ENCODE assay signal across 28 cellular contexts in genomic region chr11:21485011-21485410, GRCh38.
"Had no signal": no experiment of that assay in that cellular context is flagged by ENCODE, and none has a peak within 500 bp of the region (broad histone marks: within the 10 kb centered on the region; RNA-seq: fewer than 3 reads in every experiment).

No MANE protein-coding gene starts in this region.

- H3K9ac ChIP-seq: neural progenitor cell had no signal

- H3K27ac ChIP-seq: left lung, lower lobe of right lung, neural progenitor cell, pancreas, prostate gland, sigmoid colon, stomach, suprapubic skin, thoracic aorta, tibial artery, uterus had no signal

- H3K9me3 ChIP-seq: left lung, lower lobe of right lung, pancreas, prostate gland, sigmoid colon, suprapubic skin, thoracic aorta, tibial artery, uterus had no signal

- H3K36me3 ChIP-seq: left lung, lower lobe of right lung, neural progenitor cell, pancreas, prostate gland, sigmoid colon, stomach, suprapubic skin, thoracic aorta, tibial artery, uterus had no signal

- ATAC-seq: left colon; left lung; lower lobe of right lung; natural killer cell; pancreas; right cardiac atrium; stimulated activated naive B cell treated with anti-CD40 and anti-IgM and Interleukin-4, amounts not matched to agents 10 μg/mL and 1 μg/mL and 100 μg/mL, for 72 hours; stimulated activated naive CD8-positive, alpha-beta T cell treated with anti-CD3 and anti-CD28 coated beads, Interleukin-15, Interleukin-2, amounts not matched to agents 100 U/mL and 50 U/mL, for 24 hours had no signal

- H3K4me1 ChIP-seq: left lung, lower lobe of right lung, neural progenitor cell, pancreas, prostate gland, sigmoid colon, stomach, suprapubic skin, tibial artery, uterus had no signal

- H3K4me3 ChIP-seq: left lung, lower lobe of right lung, neural progenitor cell, pancreas, prostate gland, sigmoid colon, stomach, suprapubic skin, thoracic aorta, tibial artery, uterus had no signal

- H3K4me2 ChIP-seq: neural progenitor cell had no signal

- H2AFZ ChIP-seq: neural progenitor cell had no signal

- H3K27me3 ChIP-seq: left lung, neural progenitor cell, pancreas, sigmoid colon, stomach, suprapubic skin, tibial artery, uterus had no signal

- DNase-seq: kidney; left colon; left lung; lower lobe of right lung; mammary epithelial cell; mesenchymal stem cell; naive B cell; natural killer cell; nephron progenitor cell; retina; right cardiac atrium; sigmoid colon; stimulated activated CD4-positive, alpha-beta T cell treated with anti-CD3 and anti-CD28 coated beads, Interleukin-12 subunit alpha, Interleukin-12 subunit beta, amount 100 ng/mL, for 4 hours; stimulated activated CD4-positive, alpha-beta T cell treated with anti-CD3 and anti-CD28 coated beads, Interleukin-15, amount 100 ng/mL, for 24 hours; stimulated activated CD4-positive, alpha-beta T cell treated with anti-CD3 and anti-CD28 coated beads, Interleukin-2, amount 100 ng/mL, for 24 hours; stimulated activated CD4-positive, alpha-beta T cell treated with anti-CD3 and anti-CD28 coated beads, Interleukin-4, amount 100 ng/mL, for 1 hour; stimulated activated naive B cell treated with anti-CD40 and anti-IgM and Interleukin-4, amounts not matched to agents 10 μg/mL and 1 μg/mL and 100 μg/mL, for 72 hours; stimulated activated naive CD8-positive, alpha-beta T cell treated with anti-CD3 and anti-CD28 coated beads, Interleukin-15, Interleukin-2, amounts not matched to agents 100 U/mL and 50 U/mL, for 24 hours; stomach; tibial artery; trophoblast cell; uterus had no signal

- FAIRE-seq: islet of Langerhans, pancreas had no signal
